In genomic region chr16:646679-647172, GRCh38 we compare ENCODE assay signal across 1 cellular context.
A peak's percentile ranks its signal among the peaks of the same experiment; 100 is the strongest.
TF ChIP-seq lines count a peak whose summit lies in the region.

No MANE protein-coding gene starts in this region.

TF ChIP-seq in HepG2, 621 proteins besides CTCF, POLR2A, EP300 and RAD21 (continues in another document):
- TF ChIP-seq ZNF691 (CRISPR knock-in tag; IDR thresholded peaks at IDR 0.05; ENCODE audit: borderline replicate concordance, low read depth) = no peak
- TF ChIP-seq SSRP1 (CRISPR knock-in tag; IDR thresholded peaks at IDR 0.05) = no peak
- TF ChIP-seq SOX5 (CRISPR knock-in tag; IDR thresholded peaks at IDR 0.05; ENCODE audit: borderline replicate concordance) = no peak
- no peak for TF ChIP-seq XBP1 (CRISPR knock-in tag; IDR thresholded peaks at IDR 0.05)
- TF ChIP-seq ZBTB26 (CRISPR knock-in tag; IDR thresholded peaks at IDR 0.05; ENCODE audit: borderline replicate concordance) = no peak
- no peak for TF ChIP-seq GTF2F1 (IDR thresholded peaks at IDR 0.05; ENCODE audit: low read length)
- no peak for TF ChIP-seq ERF (CRISPR knock-in tag; IDR thresholded peaks at IDR 0.05)
- TF ChIP-seq ZBTB3 (CRISPR knock-in tag; IDR thresholded peaks at IDR 0.05; ENCODE audit: borderline replicate concordance, low read depth) = no peak
- TF ChIP-seq ZBTB8A (CRISPR knock-in tag; IDR thresholded peaks at IDR 0.05; ENCODE audit: borderline replicate concordance, low read depth) = no peak
- no peak for TF ChIP-seq ZNF556 (CRISPR knock-in tag; IDR thresholded peaks at IDR 0.05; ENCODE audit: borderline replicate concordance)
- no peak for TF ChIP-seq ZNF605 (CRISPR knock-in tag; IDR thresholded peaks at IDR 0.05)
- TF ChIP-seq ZNF660 (CRISPR knock-in tag; IDR thresholded peaks at IDR 0.05; ENCODE audit: borderline replicate concordance, low read depth) = no peak
- TF ChIP-seq SNAPC2 (CRISPR knock-in tag; IDR thresholded peaks at IDR 0.05) = no peak
- TF ChIP-seq NFKBIZ (CRISPR knock-in tag; IDR thresholded peaks at IDR 0.05) = no peak
- TF ChIP-seq ZNF30 (CRISPR knock-in tag; IDR thresholded peaks at IDR 0.05) = no peak
- no peak for TF ChIP-seq FOXO1 (CRISPR knock-in tag; IDR thresholded peaks at IDR 0.05)
- TF ChIP-seq MED8 (CRISPR knock-in tag; IDR thresholded peaks at IDR 0.05; ENCODE audit: insufficient replicate concordance) = no peak
- TF ChIP-seq HNRNPL (IDR thresholded peaks at IDR 0.05; ENCODE audit: low read depth, low read length) = no peak
- TF ChIP-seq PAF1 (CRISPR knock-in tag; IDR thresholded peaks at IDR 0.05) = no peak; the same call in 1 of the 2 replicates
- TF ChIP-seq CHD2 (IDR thresholded peaks at IDR 0.05; ENCODE audit: low read depth, low read length) = no peak
- no peak for TF ChIP-seq CCAR2 (optimal IDR thresholded peaks at IDR 0.05; ENCODE audit: low read depth, low read length)
- TF ChIP-seq ZNF441 (CRISPR knock-in tag; IDR thresholded peaks at IDR 0.05; ENCODE audit: borderline replicate concordance) = no peak
- TF ChIP-seq DZIP1 (CRISPR knock-in tag; IDR thresholded peaks at IDR 0.05) = no peak
- TF ChIP-seq NKX3-1 (CRISPR knock-in tag; IDR thresholded peaks at IDR 0.05) = no peak
- TF ChIP-seq TRIM24 (CRISPR knock-in tag; IDR thresholded peaks at IDR 0.05) = no peak
- TF ChIP-seq ZNF280B (CRISPR knock-in tag; IDR thresholded peaks at IDR 0.05; ENCODE audit: borderline replicate concordance) = no peak
- TF ChIP-seq ZSCAN5A (CRISPR knock-in tag; IDR thresholded peaks at IDR 0.05; ENCODE audit: borderline replicate concordance) = no peak
- no peak for TF ChIP-seq FOSL2 (CRISPR knock-in tag; IDR thresholded peaks at IDR 0.05)
- no peak for TF ChIP-seq ZFP41 (CRISPR knock-in tag; IDR thresholded peaks at IDR 0.05; ENCODE audit: borderline replicate concordance)
- TF ChIP-seq GZF1 (CRISPR knock-in tag; IDR thresholded peaks at IDR 0.05) = no peak
- no peak for TF ChIP-seq KLF16 (CRISPR knock-in tag; IDR thresholded peaks at IDR 0.05)
- TF ChIP-seq JDP2 (CRISPR knock-in tag; IDR thresholded peaks at IDR 0.05; ENCODE audit: borderline replicate concordance) = no peak
- no peak for TF ChIP-seq ZBTB14 (CRISPR knock-in tag; IDR thresholded peaks at IDR 0.05)
- no peak for TF ChIP-seq XRCC5 (optimal IDR thresholded peaks at IDR 0.05; ENCODE audit: low read length)
- no peak for TF ChIP-seq ZNF577 (CRISPR knock-in tag; IDR thresholded peaks at IDR 0.05; ENCODE audit: borderline replicate concordance, low read depth)
- no peak for TF ChIP-seq FOXA1 (IDR thresholded peaks at IDR 0.05)
- no peak for TF ChIP-seq FOXA1 (CRISPR knock-in tag; IDR thresholded peaks at IDR 0.05)
- peak; percentile 65; the same call in 1 of the 2 replicates for TF ChIP-seq AKAP8 (CRISPR knock-in tag; IDR thresholded peaks at IDR 0.05)
- peak; percentile 61; the same call in 1 of the 2 replicates for TF ChIP-seq HOXA7 (CRISPR knock-in tag; IDR thresholded peaks at IDR 0.05)
- no peak for TF ChIP-seq MIXL1 (CRISPR knock-in tag; IDR thresholded peaks at IDR 0.05)
- no peak for TF ChIP-seq ZNF234 (CRISPR knock-in tag; conservative IDR thresholded peaks at IDR 0.05)
- TF ChIP-seq SRSF1 (optimal IDR thresholded peaks at IDR 0.05; ENCODE audit: low read depth, low read length) = peak; percentile 5
- TF ChIP-seq RFXAP (CRISPR knock-in tag; IDR thresholded peaks at IDR 0.05; ENCODE audit: borderline replicate concordance) = no peak
- no peak for TF ChIP-seq PRDM10 (CRISPR knock-in tag; IDR thresholded peaks at IDR 0.05; ENCODE audit: low read depth)
- no peak for TF ChIP-seq ZNF772 (CRISPR knock-in tag; IDR thresholded peaks at IDR 0.05)
- peak; percentile 29; the same call in 1 of the 2 replicates for TF ChIP-seq RBFOX2 (IDR thresholded peaks at IDR 0.05; ENCODE audit: low read depth, low read length)
- TF ChIP-seq POLR2G (IDR thresholded peaks at IDR 0.05; ENCODE audit: low read depth, low read length) = no peak; the same call in 1 of the 2 replicates
- TF ChIP-seq HOXA5 (CRISPR knock-in tag; IDR thresholded peaks at IDR 0.05) = no peak
- TF ChIP-seq KDM5B (CRISPR knock-in tag; IDR thresholded peaks at IDR 0.05; ENCODE audit: borderline replicate concordance) = 0 out of 2 replicates have a peak, but pooled peaks have one; percentile 12
- no peak for TF ChIP-seq ZNF574 (CRISPR knock-in tag; IDR thresholded peaks at IDR 0.05)
- no peak for TF ChIP-seq SMAD3 (CRISPR knock-in tag; IDR thresholded peaks at IDR 0.05)
- no peak for TF ChIP-seq EEA1 (CRISPR knock-in tag; IDR thresholded peaks at IDR 0.05; ENCODE audit: borderline replicate concordance)
- no peak for TF ChIP-seq ZBTB43 (CRISPR knock-in tag; conservative IDR thresholded peaks at IDR 0.05)
- peak; percentile 38; the same call in 1 of the 2 replicates for TF ChIP-seq POLR2AphosphoS5 (IDR thresholded peaks at IDR 0.05; ENCODE audit: low read depth, low read length)
- TF ChIP-seq ZNF7 (CRISPR knock-in tag; IDR thresholded peaks at IDR 0.05) = no peak
- TF ChIP-seq HOXA3 (CRISPR knock-in tag; IDR thresholded peaks at IDR 0.05) = no peak
- TF ChIP-seq AGO2 (optimal IDR thresholded peaks at IDR 0.05; ENCODE audit: low read depth, low read length) = peak; percentile 87
- no peak for TF ChIP-seq RARA (CRISPR knock-in tag; IDR thresholded peaks at IDR 0.05)
- TF ChIP-seq ZNF136 (CRISPR knock-in tag; IDR thresholded peaks at IDR 0.05; ENCODE audit: low read depth) = no peak
